ENCODE assay signal across 7 cellular contexts in genomic region chr17:69609495-69610315, GRCh38.
DNase-seq lines count a peak whose midpoint lies in the region; TF ChIP-seq lines count a peak whose summit lies in the region.

No MANE protein-coding gene starts in this region.

- intact Hi-C loops in esophagus muscularis mucosa (cut with DNase I), result no loop called here

- peak overlapping the region; percentile 33 to 75 (median 59) for H3K27ac ChIP-seq in esophagus muscularis mucosa (replicated peaks in 1 of 4)

- WGBS in esophagus muscularis mucosa, result 66% methylated on average over 6 of the region's 6 CpGs

- peaks cover 33 to 40% (median 34%) of the 10 kb centered on the region in 4 donors for H3K4me1 ChIP-seq in esophagus muscularis mucosa

- no peak for TF ChIP-seq POLR2A in esophagus muscularis mucosa (IDR thresholded peaks at IDR 0.05; ENCODE audit: low read depth)

- H3K4me3 ChIP-seq in esophagus muscularis mucosa, result no peak overlapping the region

- TF ChIP-seq CTCF in GM13976 (IDR thresholded peaks at IDR 0.05; ENCODE audit: borderline replicate concordance, control extremely low read depth, extremely low read depth, insufficient read depth, missing control alignments), result peak; percentile 53
- TF ChIP-seq CTCF in esophagus muscularis mucosa (IDR thresholded peaks at IDR 0.05), result peak; percentile 29 to 50 (median 41)

- in situ Hi-C loops in GM13976 (cut with MboI; ENCODE audit: low sequenced_read_pairs, unreplicated experiment), result no loop called here

- DNase-seq in GM13976 (ENCODE audit: low spot score) (no peak), NOMO-1 (lab: John Stamatoyannopoulos, UW; ENCODE audit: unreplicated experiment in 2 of 2) (peak; percentile 58 to 70), esophagus muscularis mucosa (ENCODE audit: extremely low spot score) (no peak), pons (ENCODE audit: low spot score) (peak; percentile 33), NCI-H146 treated with DMSO at 0.1 percent for 48 hours (lab: John Stamatoyannopoulos, UW; ENCODE audit: unreplicated experiment) (no peak), amniotic stem cell (lab: John Stamatoyannopoulos, UW) (no peak)
- DNase-seq in stimulated activated naive CD4-positive, alpha-beta T cell treated with Interleukin-2 at 50 U/mL for 16 hours (lab: John Stamatoyannopoulos, UW), result no peak

- no peaks in the 10 kb centered on the region for H3K9me3 ChIP-seq in esophagus muscularis mucosa

- no peak for TF ChIP-seq EP300 in esophagus muscularis mucosa (IDR thresholded peaks at IDR 0.05)

- H3K36me3 ChIP-seq in esophagus muscularis mucosa, result no peaks in the 10 kb centered on the region

- no peaks in the 10 kb centered on the region for H3K27me3 ChIP-seq in esophagus muscularis mucosa

Comparison
In these comparisons a context has a peak if more than half of its experiments do, and no peak if none do; other contexts are left out.
1. DNase-seq: peak in NOMO-1 (2 of 2) and pons (single experiment); none in GM13976 (single experiment), esophagus muscularis mucosa (single experiment), NCI-H146 treated with DMSO at 0.1 percent for 48 hours (single experiment), amniotic stem cell (single experiment) and stimulated activated naive CD4-positive, alpha-beta T cell treated with Interleukin-2 at 50 U/mL for 16 hours (single experiment).